In genomic region chrX:497201-497710, GRCh38 we compare ENCODE assay signal across 34 cellular contexts.
"Had no signal": no experiment of that assay in that cellular context is flagged by ENCODE, and none has a peak within 500 bp of the region (broad histone marks: within the 10 kb centered on the region; RNA-seq: fewer than 3 reads in every experiment).

No MANE protein-coding gene starts in this region.

- H3K27me3 Mint-ChIP-seq: activated CD4-positive, alpha-beta memory T cell treated with anti-CD3 and anti-CD28 coated beads, Interleukin-2, amount 10 ng/mL, durations not matched to agents 7 days and 5 days; activated CD8-positive, alpha-beta memory T cell treated with anti-CD3 and anti-CD28 coated beads, Interleukin-2, amount 10 ng/mL, durations not matched to agents 7 days and 5 days had no signal

- H3K36me3 Mint-ChIP-seq: activated naive CD8-positive, alpha-beta T cell treated with anti-CD3 and anti-CD28 coated beads for 36 hours had no signal

- H3K4me1 Mint-ChIP-seq: activated CD4-positive, alpha-beta memory T cell treated with anti-CD3 and anti-CD28 coated beads, Interleukin-2, amount 10 ng/mL, durations not matched to agents 7 days and 5 days; activated CD8-positive, alpha-beta memory T cell treated with anti-CD3 and anti-CD28 coated beads, Interleukin-2, amount 10 ng/mL, durations not matched to agents 7 days and 5 days; activated naive CD8-positive, alpha-beta T cell treated with anti-CD3 and anti-CD28 coated beads for 36 hours; activated T-helper 17 cell treated with anti-CD3 and anti-CD28 coated beads, Interleukin-2, amount 50 U/mL, for 72 hours had no signal

- ATAC-seq: activated CD8-positive, alpha-beta memory T cell treated with anti-CD3 and anti-CD28 coated beads, Interleukin-2, amount 10 ng/mL, durations not matched to agents 7 days and 5 days; activated T-cell treated with anti-CD3 and anti-CD28 coated beads, Interleukin-2, amount 50 U/mL, for 72 hours; activated T-helper 17 cell treated with anti-CD3 and anti-CD28 coated beads, Interleukin-2, amount 50 U/mL, for 72 hours; K562; PC-3; Right ventricle myocardium inferior had no signal

- H3K9me3 ChIP-seq: Peyer's patch had no signal

- H3K27me3 ChIP-seq: brain microvascular endothelial cell, Peyer's patch had no signal

- H3K4me3 Mint-ChIP-seq: activated CD4-positive, alpha-beta memory T cell treated with anti-CD3 and anti-CD28 coated beads, Interleukin-2, amount 10 ng/mL, durations not matched to agents 7 days and 5 days; activated CD8-positive, alpha-beta memory T cell treated with anti-CD3 and anti-CD28 coated beads, Interleukin-2, amount 10 ng/mL, durations not matched to agents 7 days and 5 days; activated naive CD8-positive, alpha-beta T cell treated with anti-CD3 and anti-CD28 coated beads for 36 hours; activated T-cell treated with anti-CD3 and anti-CD28 coated beads, Interleukin-2, amount 50 U/mL, for 72 hours; activated T-helper 17 cell treated with anti-CD3 and anti-CD28 coated beads, Interleukin-2, amount 50 U/mL, for 72 hours had no signal

- H3K4me3 ChIP-seq: K562, Peyer's patch had no signal

- H3K4me1 ChIP-seq: Peyer's patch had no signal

- H3K36me3 ChIP-seq: brain microvascular endothelial cell, Peyer's patch, WERI-Rb-1 had no signal

- H3K27ac Mint-ChIP-seq: activated CD4-positive, alpha-beta memory T cell treated with anti-CD3 and anti-CD28 coated beads, Interleukin-2, amount 10 ng/mL, durations not matched to agents 7 days and 5 days; activated CD8-positive, alpha-beta memory T cell treated with anti-CD3 and anti-CD28 coated beads, Interleukin-2, amount 10 ng/mL, durations not matched to agents 7 days and 5 days; activated naive CD8-positive, alpha-beta T cell treated with anti-CD3 and anti-CD28 coated beads for 36 hours; activated T-cell treated with anti-CD3 and anti-CD28 coated beads, Interleukin-2, amount 50 U/mL, for 72 hours; activated T-helper 17 cell treated with anti-CD3 and anti-CD28 coated beads, Interleukin-2, amount 50 U/mL, for 72 hours had no signal

- DNase-seq: activated CD4-positive, alpha-beta memory T cell treated with anti-CD3 and anti-CD28 coated beads, Interleukin-2, amount 10 ng/mL, durations not matched to agents 7 days and 5 days; activated CD4-positive, alpha-beta T cell treated with anti-CD3 and anti-CD28 coated beads for 1 hour; activated CD4-positive, alpha-beta T cell treated with anti-CD3 and anti-CD28 coated beads for 48 hours; activated CD4-positive, CD25-positive, alpha-beta regulatory T cell; activated CD8-positive, alpha-beta memory T cell treated with anti-CD3 and anti-CD28 coated beads for 24 hours; activated CD8-positive, alpha-beta memory T cell treated with anti-CD3 and anti-CD28 coated beads, Interleukin-2, amount 10 ng/mL, durations not matched to agents 7 days and 5 days; activated effector memory CD4-positive, alpha-beta T cell treated with anti-CD3 and anti-CD28 coated beads, Interleukin-2, amount 50 U/mL, for 16 hours; activated naive CD4-positive, alpha-beta T cell; activated naive CD4-positive, alpha-beta T cell treated with anti-CD3 and anti-CD28 coated beads, Interleukin-2, amount 50 U/mL, for 16 hours; activated naive CD8-positive, alpha-beta T cell treated with anti-CD3 and anti-CD28 coated beads for 36 hours; activated T-cell treated with anti-CD3 and anti-CD28 coated beads, Interleukin-2, amount 50 U/mL, for 1 hour; activated T-cell treated with anti-CD3 and anti-CD28 coated beads, Interleukin-2, amount 50 U/mL, for 72 hours; amniotic stem cell; aorta; brain microvascular endothelial cell; central memory CD4-positive, alpha-beta T cell; Karpas-422; NCI-H1105; NCI-H1417 treated with DMSO at 0.1 percent for 48 hours; NCI-H1930; NCI-H2081 treated with DMSO at 0.1 percent for 48 hours; NCI-H510A; NCI-H526; NCI-H748 treated with DMSO at 0.1 percent for 48 hours; NK-92 treated with Interleukin-12 subunit alpha and Interleukin-12 subunit beta, amount 100 ng/mL, for 24 hours; PC-3; Peyer's patch; SIG-M5; T1000; WERI-Rb-1 had no signal

- H3K27ac ChIP-seq: brain microvascular endothelial cell, Peyer's patch, RWPE1, WERI-Rb-1 had no signal
